In the genomic region with DNA sequence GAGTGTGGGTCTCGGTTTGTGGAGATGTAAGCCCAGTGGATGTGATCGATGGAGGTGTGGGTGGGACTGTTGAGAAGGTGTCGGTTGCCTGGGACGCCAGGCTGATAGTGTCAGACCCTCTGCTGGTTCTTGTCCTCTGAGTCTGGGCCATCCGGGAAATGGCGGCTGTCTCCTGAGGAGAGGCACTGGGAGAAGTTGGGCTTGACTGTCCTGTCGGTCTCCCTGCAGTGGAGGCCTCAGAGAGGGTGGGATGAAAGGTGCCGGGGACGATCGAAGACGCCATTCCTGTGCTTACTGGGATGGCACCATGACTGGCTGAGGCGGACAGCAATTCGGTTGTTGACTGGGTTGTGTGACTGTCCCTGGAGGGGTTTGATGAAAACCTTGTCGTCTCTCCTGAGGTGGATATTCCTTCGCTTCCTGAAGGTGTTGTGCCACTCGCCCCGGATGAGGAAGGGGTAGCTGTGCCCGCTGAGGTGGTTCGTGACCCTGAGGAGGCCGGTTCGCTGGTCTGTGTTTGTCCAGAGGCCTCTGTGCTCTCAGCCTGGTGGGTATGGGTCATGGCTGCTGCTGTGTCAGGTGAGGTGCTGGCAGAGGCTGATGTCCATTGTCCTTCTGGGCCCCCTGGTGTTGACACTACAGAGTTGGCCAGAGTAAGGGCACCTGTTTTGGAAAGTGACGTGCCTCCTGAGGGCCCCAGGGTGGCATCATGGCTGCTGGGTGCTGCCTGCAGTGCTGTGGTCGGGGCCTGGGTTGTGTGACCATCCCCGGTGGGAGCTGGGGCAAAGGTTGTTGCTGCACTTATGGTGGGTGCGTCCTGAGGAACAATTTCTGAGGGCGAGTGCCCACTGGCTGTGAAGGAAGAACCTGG, we compare ENCODE assay signal across 19 cellular contexts. TPM values are rescaled to one million over a fixed set of nuclear protein-coding genes. Genes with fewer than 3 reads are reported as not detected.
DNase-seq lines count a peak whose midpoint lies in the region; ATAC-seq and TF ChIP-seq lines count a peak whose summit lies in the region.
"Had no signal": no experiment of that assay in that cellular context is flagged by ENCODE, and none has a peak within 500 bp of the region (broad histone marks: within the 10 kb centered on the region; RNA-seq: fewer than 3 reads in every experiment).

No MANE protein-coding gene starts in this region.

- H3K4me3 ChIP-seq in BLaER1 = no peak overlapping the region
- peak overlapping the region; percentile 58 for H3K4me3 ChIP-seq in CD8-positive, alpha-beta memory T cell (ENCODE audit: low read length)
- H3K4me3 ChIP-seq: GM23248, smooth muscle cell, thyroid gland had no signal

- POLR2A ChIA-PET in CD8-positive, alpha-beta memory T cell (lab: Charles Lee) = no interaction called here

- H3K9me3 Mint-ChIP-seq in CD8-positive, alpha-beta memory T cell = peaks cover 14 to 41% (median 32%) of the 10 kb centered on the region in 5 donors
- peaks cover 62% of the 10 kb centered on the region for H3K9me3 Mint-ChIP-seq in activated T-helper 2 cell treated with anti-CD3 and anti-CD28 coated beads, Interferon-gamma antibody, Interleukin-2, Interleukin-4, amounts not matched to agents 10 μg/mL and 5 μg/mL and 100 μg/mL, durations not matched to agents 14 hours and 24 hours and 36 hours
- H3K9me3 Mint-ChIP-seq in naive B cell (peaks cover 5 to 30% (median 19%) of the 10 kb centered on the region in 7 donors), mesothelial cell of epicardium (peaks cover 37% of the 10 kb centered on the region)

- CTCF ChIA-PET in CD8-positive, alpha-beta memory T cell (lab: Charles Lee) = no interaction called here

- peaks cover 0 to 33% (median 4%) of the 10 kb centered on the region in 3 donors for H3K36me3 Mint-ChIP-seq in CD8-positive, alpha-beta memory T cell
- peaks cover 41% of the 10 kb centered on the region for H3K36me3 Mint-ChIP-seq in activated T-helper 2 cell treated with anti-CD3 and anti-CD28 coated beads, Interferon-gamma antibody, Interleukin-2, Interleukin-4, amounts not matched to agents 10 μg/mL and 5 μg/mL and 100 μg/mL, durations not matched to agents 14 hours and 24 hours and 36 hours (ENCODE audit: low read depth)
- H3K36me3 Mint-ChIP-seq in naive B cell = peaks cover 4 to 24% of the 10 kb centered on the region in 2 donors
- no peaks in the 10 kb centered on the region for H3K36me3 Mint-ChIP-seq in mesothelial cell of epicardium

- DNase-seq in CD8-positive, alpha-beta memory T cell = no peak
- no peak for DNase-seq in activated T-helper 2 cell treated with anti-CD3 and anti-CD28 coated beads, Interferon-gamma antibody, Interleukin-2, Interleukin-4, amounts not matched to agents 10 μg/mL and 5 μg/mL and 100 μg/mL, durations not matched to agents 14 hours and 24 hours and 36 hours (ENCODE audit: low spot score)
- DNase-seq in naive B cell (no peak), GM13976 (ENCODE audit: low spot score) (no peak), mesothelial cell of epicardium (ENCODE audit: low spot score in 2 of 2, unreplicated experiment in 2 of 2) (no peak)
- DNase-seq: activated CD4-positive, CD25-positive, alpha-beta regulatory T cell treated with anti-CD3 and anti-CD28 coated beads, Interleukin-2, amount 50 U/mL, for 72 hours; activated T-cell treated with anti-CD3 and anti-CD28 coated beads, Interleukin-2, amount 50 U/mL, for 4 hours; GM23248; hypothalamus; IMR-90; MV-4-11; NCI-H2081; NCI-H510A treated with DMSO at 0.1 percent for 48 hours; thyroid gland had no signal

- H3K27me3 Mint-ChIP-seq in CD8-positive, alpha-beta memory T cell = peaks cover 7 to 8% of the 10 kb centered on the region in 2 donors
- peaks cover 3% of the 10 kb centered on the region for H3K27me3 Mint-ChIP-seq in activated T-helper 2 cell treated with anti-CD3 and anti-CD28 coated beads, Interferon-gamma antibody, Interleukin-2, Interleukin-4, amounts not matched to agents 10 μg/mL and 5 μg/mL and 100 μg/mL, durations not matched to agents 14 hours and 24 hours and 36 hours (ENCODE audit: low read depth)
- H3K27me3 Mint-ChIP-seq in naive B cell = peaks cover 14 to 61% (median 22%) of the 10 kb centered on the region in 3 donors
- H3K27me3 Mint-ChIP-seq in mesothelial cell of epicardium (ENCODE audit: low read depth) = no peaks in the 10 kb centered on the region

- H3K4me1 ChIP-seq in BLaER1 = peaks cover 25% of the 10 kb centered on the region
- peaks cover 25% of the 10 kb centered on the region for H3K4me1 ChIP-seq in CD8-positive, alpha-beta memory T cell (ENCODE audit: insufficient read depth, low read length)
- H3K4me1 ChIP-seq: thyroid gland had no signal

- ATAC-seq in naive B cell (ENCODE audit: low read depth in 2 of 2) (no peak), GM19395 (IDR thresholded peaks at IDR 0.05; ENCODE audit: unreplicated experiment) (no peak), GM19452 (IDR thresholded peaks at IDR 0.05; ENCODE audit: unreplicated experiment) (no peak)
- ATAC-seq: activated T-cell treated with anti-CD3 and anti-CD28 coated beads, Interleukin-2, amount 50 U/mL, for 4 hours; Right ventricle myocardium inferior had no signal

- H3K4me3 Mint-ChIP-seq in CD8-positive, alpha-beta memory T cell = peak overlapping the region in 5 of 7 donors; percentile 32 to 74 (median 66)
- no peak overlapping the region for H3K4me3 Mint-ChIP-seq in activated T-helper 2 cell treated with anti-CD3 and anti-CD28 coated beads, Interferon-gamma antibody, Interleukin-2, Interleukin-4, amounts not matched to agents 10 μg/mL and 5 μg/mL and 100 μg/mL, durations not matched to agents 14 hours and 24 hours and 36 hours (ENCODE audit: low read depth)
- peak overlapping the region in 2 of 8 donors; percentile 30 to 58 for H3K4me3 Mint-ChIP-seq in naive B cell
- H3K4me3 Mint-ChIP-seq in mesothelial cell of epicardium = no peak overlapping the region
- H3K4me3 Mint-ChIP-seq: activated T-cell treated with anti-CD3 and anti-CD28 coated beads, Interleukin-2, amount 50 U/mL, for 4 hours had no signal

- H3K36me3 ChIP-seq in BLaER1 = no peaks in the 10 kb centered on the region
- no peaks in the 10 kb centered on the region for H3K36me3 ChIP-seq in CD8-positive, alpha-beta memory T cell (ENCODE audit: insufficient read depth, low read length)
- H3K36me3 ChIP-seq: thyroid gland had no signal

- no peak for TF ChIP-seq CTCF in GM13976 (IDR thresholded peaks at IDR 0.05; ENCODE audit: borderline replicate concordance, control extremely low read depth, extremely low read depth, insufficient read depth, missing control alignments)
- TF ChIP-seq CTCF in mesothelial cell of epicardium (IDR thresholded peaks at IDR 0.05; ENCODE audit: unreplicated experiment) = no peak

- H4K20me1 ChIP-seq in BLaER1 = no peaks in the 10 kb centered on the region

- no peaks in the 10 kb centered on the region for H3K27me3 ChIP-seq in BLaER1
- H3K27me3 ChIP-seq in CD8-positive, alpha-beta memory T cell (ENCODE audit: insufficient read depth, low read length, poor library complexity, severe bottlenecking) = no peaks in the 10 kb centered on the region
- H3K27me3 ChIP-seq: thyroid gland had no signal

- 0 out of 2 replicates have a peak overlapping the region, but pooled peaks have one; percentile 2 for H3K27ac ChIP-seq in BLaER1
- no peak overlapping the region for H3K27ac ChIP-seq in CD8-positive, alpha-beta memory T cell (ENCODE audit: low read depth, low read length)
- H3K27ac ChIP-seq: GM23248, thyroid gland had no signal

- H3K27ac Mint-ChIP-seq in CD8-positive, alpha-beta memory T cell = peak overlapping the region in 7 of 8 donors; percentile 65 to 93 (median 88)
- H3K27ac Mint-ChIP-seq in activated T-helper 2 cell treated with anti-CD3 and anti-CD28 coated beads, Interferon-gamma antibody, Interleukin-2, Interleukin-4, amounts not matched to agents 10 μg/mL and 5 μg/mL and 100 μg/mL, durations not matched to agents 14 hours and 24 hours and 36 hours = peak overlapping the region; percentile 74
- H3K27ac Mint-ChIP-seq in naive B cell (peak overlapping the region in 5 of 6 donors; percentile 70 to 94 (median 79)), mesothelial cell of epicardium (no peak overlapping the region)

- in situ Hi-C loops in GM13976 (cut with MboI; ENCODE audit: low sequenced_read_pairs, unreplicated experiment) = no loop called here

- intact Hi-C loops in activated T-helper 2 cell treated with anti-CD3 and anti-CD28 coated beads, Interferon-gamma antibody, Interleukin-2, Interleukin-4, amounts not matched to agents 10 μg/mL and 5 μg/mL and 100 μg/mL, durations not matched to agents 14 hours and 24 hours and 36 hours (cut with micrococcal nuclease) = no loop called here

- peaks cover 42% of the 10 kb centered on the region for H3K9me3 ChIP-seq in BLaER1
- peaks cover 12% of the 10 kb centered on the region for H3K9me3 ChIP-seq in CD8-positive, alpha-beta memory T cell (ENCODE audit: low read length)
- H3K9me3 ChIP-seq: thyroid gland had no signal

- H3K4me2 ChIP-seq in BLaER1 = no peak overlapping the region
- H3K4me2 ChIP-seq: smooth muscle cell had no signal

- no peak overlapping the region for H3K9ac ChIP-seq in BLaER1
- H3K9ac ChIP-seq: GM23248 had no signal

- peaks cover 57 to 62% (median 58%) of the 10 kb centered on the region in 3 donors for H3K4me1 Mint-ChIP-seq in CD8-positive, alpha-beta memory T cell
- peaks cover 42% of the 10 kb centered on the region for H3K4me1 Mint-ChIP-seq in activated T-helper 2 cell treated with anti-CD3 and anti-CD28 coated beads, Interferon-gamma antibody, Interleukin-2, Interleukin-4, amounts not matched to agents 10 μg/mL and 5 μg/mL and 100 μg/mL, durations not matched to agents 14 hours and 24 hours and 36 hours (ENCODE audit: low read depth)
- H3K4me1 Mint-ChIP-seq in naive B cell = peaks cover 44 to 49% (median 46%) of the 10 kb centered on the region in 3 donors
- H3K4me1 Mint-ChIP-seq in mesothelial cell of epicardium = no peaks in the 10 kb centered on the region

RNA-seq across cellular contexts. Expression of gene MUC4, which starts 22.8 kb away (rescaled TPM):
- under 1 TPM; 0.24 to 0.35 TPM for total RNA-seq in CD8-positive, alpha-beta memory T cell
- polyA plus RNA-seq in CD8-positive, alpha-beta memory T cell = not detected
- total RNA-seq in activated T-helper 2 cell treated with anti-CD3 and anti-CD28 coated beads, Interferon-gamma antibody, Interleukin-2, Interleukin-4, amounts not matched to agents 10 μg/mL and 5 μg/mL and 100 μg/mL, durations not matched to agents 14 hours and 24 hours and 36 hours = 1.3 and 1.4 TPM in 2 replicates
- under 1 TPM in 5 of 6 donors, not detected in 1; 0.03 to 0.19 (median 0.07) TPM for polyA plus RNA-seq in naive B cell (ENCODE audit: low read depth in 6 of 6)
- total RNA-seq in mesothelial cell of epicardium = 0.73 to 1.4 TPM (median 0.96 TPM) in 3 replicates
- total RNA-seq: GM23248, IMR-90, Right ventricle myocardium inferior, smooth muscle cell had no signal
- polyA plus RNA-seq: GM23248, IMR-90, smooth muscle cell had no signal

Comparison
In these comparisons a context has a peak if more than half of its experiments do, and no peak if none do; other contexts are left out.
1. H3K4me3 Mint-ChIP-seq: peak in CD8-positive, alpha-beta memory T cell (5 of 7); none in activated T-helper 2 cell treated with anti-CD3 and anti-CD28 coated beads, Interferon-gamma antibody, Interleukin-2, Interleukin-4, amounts not matched to agents 10 μg/mL and 5 μg/mL and 100 μg/mL, durations not matched to agents 14 hours and 24 hours and 36 hours (single experiment) and mesothelial cell of epicardium (single experiment).